13 cellular contexts compared by ENCODE assay signal in the genomic region with DNA sequence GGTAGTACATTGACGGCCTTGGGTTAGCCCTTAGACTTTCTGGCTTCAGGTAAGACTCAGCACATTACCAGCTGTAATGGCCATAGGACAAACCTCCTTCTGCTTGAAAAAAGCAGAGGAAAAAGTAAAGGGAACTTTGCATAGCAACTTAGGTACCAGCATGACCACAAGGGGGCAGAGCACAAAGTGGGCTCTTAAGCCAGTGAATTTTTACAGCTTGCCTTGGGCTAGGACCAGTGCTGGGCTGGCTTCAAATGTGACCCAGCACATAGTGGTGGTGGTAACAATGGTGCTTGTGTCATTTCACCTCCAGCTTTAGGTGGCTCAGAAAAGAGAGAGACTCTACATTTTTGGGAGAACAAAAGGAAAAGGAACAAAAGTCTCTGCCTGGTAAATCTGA.
DNase-seq lines count a peak whose midpoint lies in the region; ATAC-seq, FAIRE-seq and TF ChIP-seq lines count a peak whose summit lies in the region.
"Had no signal": no experiment of that assay in that cellular context is flagged by ENCODE, and none has a peak within 500 bp of the region (broad histone marks: within the 10 kb centered on the region; RNA-seq: fewer than 3 reads in every experiment).

No MANE protein-coding gene starts in this region.

- WGBS in A549 (ENCODE audit: missing lambda C conversion rate), result 56% methylated on average over 1 of the region's 1 CpG

- no peaks in the 10 kb centered on the region for H3K9me3 ChIP-seq in A549
- H3K9me3 ChIP-seq: ovary had no signal

- no peak overlapping the region for H3K27ac ChIP-seq in A549
- H3K27ac ChIP-seq: ovary had no signal

- H3K4me2 ChIP-seq in A549, result no peak overlapping the region

- TF ChIP-seq CTCF in A549 (IDR thresholded peaks at IDR 0.05) (peak; percentile 26; the same call in 2 of the 3 replicates), GM13977 (IDR thresholded peaks at IDR 0.05; ENCODE audit: extremely low read depth, insufficient read depth, missing control alignments) (peak; percentile 62), glutamatergic neuron (IDR thresholded peaks at IDR 0.05; ENCODE audit: partially characterized antibody, unreplicated experiment) (peak; percentile 58)

- ATAC-seq in A549 (peak in 1 of 2 experiments; percentile 50; a peak in 1 of 6 replicates), GM21528 (IDR thresholded peaks at IDR 0.05; ENCODE audit: low FRiP score, unreplicated experiment) (no peak), HG02588 (IDR thresholded peaks at IDR 0.05; ENCODE audit: unreplicated experiment) (no peak)
- ATAC-seq: HCT116 had no signal

- H3K4me3 Mint-ChIP-seq in glutamatergic neuron (ENCODE audit: unreplicated experiment), result no peak overlapping the region
- H3K4me3 Mint-ChIP-seq: stimulated activated naive CD8-positive, alpha-beta T cell treated with anti-CD3 and anti-CD28 coated beads, Interleukin-15, Interleukin-2, amounts not matched to agents 100 ng/mL and 50 ng/mL, for 24 hours had no signal

- no peaks in the 10 kb centered on the region for H3K9me3 Mint-ChIP-seq in glutamatergic neuron (ENCODE audit: unreplicated experiment)

- peaks cover 3% of the 10 kb centered on the region for H3K4me1 Mint-ChIP-seq in glutamatergic neuron (ENCODE audit: low read depth, unreplicated experiment)

- DNase-seq in A549 (ENCODE audit: low read depth in 1 of 2, low spot score in 1 of 2) (peak in 1 of 2 experiments; percentile 42), GM13977 (ENCODE audit: low spot score) (no peak), RKO (ENCODE audit: low spot score) (peak; percentile 46), glutamatergic neuron (peak; percentile 15), GM19239 (ENCODE audit: insufficient read length, low spot score) (no peak)
- no peak for DNase-seq in central memory CD4-positive, alpha-beta T cell
- DNase-seq: DMS153, NCI-H2029, ovary had no signal

- FAIRE-seq in A549 (lab: Jason Lieb, UNC) (no peak), GM19239 (lab: Jason Lieb, UNC) (no peak)

- peak in 1 of 2 experiments; percentile 29; a peak in 1 of 5 replicates for TF ChIP-seq RAD21 in A549 (conservative IDR thresholded peaks at IDR 0.05 in 1 of 2, IDR thresholded peaks at IDR 0.05 in 1 of 2)

- POLR2A ChIA-PET in A549 (lab: Yijun Ruan, JAX), result no interaction called here

- no peak overlapping the region for H3K4me3 ChIP-seq in A549
- H3K4me3 ChIP-seq: ovary had no signal

- no peaks in the 10 kb centered on the region for H3K4me1 ChIP-seq in A549

- H3K27me3 Mint-ChIP-seq in glutamatergic neuron (ENCODE audit: unreplicated experiment), result peaks cover 4% of the 10 kb centered on the region
- H3K27me3 Mint-ChIP-seq: stimulated activated naive CD8-positive, alpha-beta T cell treated with anti-CD3 and anti-CD28 coated beads, Interleukin-15, Interleukin-2, amounts not matched to agents 100 ng/mL and 50 ng/mL, for 24 hours had no signal

- TF ChIP-seq POLR2A in A549 (IDR thresholded peaks at IDR 0.05; ENCODE audit: low read length), result no peak

- no peaks in the 10 kb centered on the region for H3K36me3 Mint-ChIP-seq in glutamatergic neuron (ENCODE audit: unreplicated experiment)

- CTCF ChIA-PET in A549 (lab: Yijun Ruan, JAX), result interaction anchor here (1.5 to 2.3 kb wide), 2 partner anchors 12 to 53 kb away, joined by 3 to 6 read pairs; no protein-coding TSS in a partner anchor

- in situ Hi-C loops in GM13977 (cut with MboI; ENCODE audit: low pct_unique_long_range_greater_than_20kb, low sequenced_read_pairs, unreplicated experiment), result no loop called here

- no peak for TF ChIP-seq EP300 in A549 (IDR thresholded peaks at IDR 0.05)

- H3K27ac Mint-ChIP-seq in glutamatergic neuron (ENCODE audit: unreplicated experiment), result no peak overlapping the region
- H3K27ac Mint-ChIP-seq: stimulated activated naive CD8-positive, alpha-beta T cell treated with anti-CD3 and anti-CD28 coated beads, Interleukin-15, Interleukin-2, amounts not matched to agents 100 ng/mL and 50 ng/mL, for 24 hours had no signal

TF ChIP-seq in A549, 52 proteins besides CTCF, POLR2A, EP300 and RAD21:
- 0 out of 3 replicates have a peak, but pooled peaks have one; percentile 14 for TF ChIP-seq SMC3 (IDR thresholded peaks at IDR 0.05)
- no peak for TF ChIP-seq HOXA7 (CRISPR knock-in tag; IDR thresholded peaks at IDR 0.05)

Comparison
In these comparisons a context has a peak if more than half of its experiments do, and no peak if none do; other contexts are left out.
1. DNase-seq: peak in RKO (single experiment) and glutamatergic neuron (single experiment); none in GM13977 (single experiment), GM19239 (single experiment) and central memory CD4-positive, alpha-beta T cell (single experiment).
2. Peak in every context shown above with its lines, with median percentiles within 50 percentile points of each other: CTCF ChIP-seq.